8 cellular contexts compared by ENCODE assay signal in genomic region chr7:30074422-30075030, GRCh38. TPM values are rescaled to one million over a fixed set of nuclear protein-coding genes. Genes with fewer than 3 reads are reported as not detected.
DNase-seq lines count a peak whose midpoint lies in the region; TF ChIP-seq lines count a peak whose summit lies in the region.

No MANE protein-coding gene starts in this region.

- no peak overlapping the region for H3K27ac ChIP-seq in SK-N-SH (ENCODE audit: low read depth in 2 of 2, low read length in 1 of 2)
- H3K27ac ChIP-seq in thyroid gland: no peak overlapping the region

- TF ChIP-seq CTCF in Loucy (conservative IDR thresholded peaks at IDR 0.05; ENCODE audit: low read length) (peak; percentile 68), SK-N-SH (IDR thresholded peaks at IDR 0.05) (peak; percentile 75), thyroid gland (IDR thresholded peaks at IDR 0.05) (peak in 3 of 6 experiments; percentile 46 to 53 (median 47))

- no peak overlapping the region for H2AFZ ChIP-seq in Loucy (ENCODE audit: low read length)
- no peak overlapping the region for H2AFZ ChIP-seq in SK-N-SH (ENCODE audit: low read depth)

- POLR2A ChIA-PET in SK-N-SH (lab: Yijun Ruan, JAX): no interaction called here

- no peaks in the 10 kb centered on the region for H3K9me3 ChIP-seq in Loucy (ENCODE audit: insufficient read depth, low read depth, low read length)
- no peaks in the 10 kb centered on the region for H3K9me3 ChIP-seq in SK-N-SH
- no peaks in the 10 kb centered on the region for H3K9me3 ChIP-seq in thyroid gland

- peak; percentile 64 for TF ChIP-seq RAD21 in SK-N-SH (IDR thresholded peaks at IDR 0.05; ENCODE audit: low read length)

- TF ChIP-seq POLR2A in thyroid gland (IDR thresholded peaks at IDR 0.05): no peak

- 67% methylated on average over 1 of the region's 1 CpG for WGBS in SK-N-SH (ENCODE audit: low lambda C conversion rate)
- 26 to 29% methylated on average over 1 of the region's 1 CpG for WGBS in thyroid gland, 2 donors

- H3K27me3 ChIP-seq in Loucy (ENCODE audit: insufficient read depth, low read length, poor library complexity, severe bottlenecking) (no peaks in the 10 kb centered on the region), SK-N-SH (ENCODE audit: insufficient read depth) (no peaks in the 10 kb centered on the region), thyroid gland (no peaks in the 10 kb centered on the region)

- H3F3A ChIP-seq in Loucy (ENCODE audit: low read depth) (no peaks in the 10 kb centered on the region), SK-N-SH (replicated peaks; ENCODE audit: insufficient read depth) (no peaks in the 10 kb centered on the region)

- DNase-seq in Daoy (ENCODE audit: low read depth): peak; percentile 50
- DNase-seq in SK-N-SH: peak; percentile 32
- DNase-seq in iPS-NIHi11 (ENCODE audit: low spot score): peak; percentile 17
- DNase-seq in activated CD4-positive, CD25-positive, alpha-beta regulatory T cell (lab: John Stamatoyannopoulos, UW): no peak
- no peak for DNase-seq in activated CD4-positive, alpha-beta T cell treated with anti-CD3 and anti-CD28 coated beads for 1 hour
- DNase-seq in T-helper 9 cell: no peak
- no peak for DNase-seq in thyroid gland

- no peaks in the 10 kb centered on the region for H3K9me2 ChIP-seq in Loucy (replicated peaks; ENCODE audit: low read depth, low read length)
- H3K9me2 ChIP-seq in SK-N-SH: no peaks in the 10 kb centered on the region

- intact Hi-C loops in thyroid gland (cut with DNase I): no loop called here

- H3K4me3 ChIP-seq in Loucy (ENCODE audit: low read length, poor library complexity, severe bottlenecking) (no peak overlapping the region), SK-N-SH (ENCODE audit: low read depth in 2 of 2, low read length in 1 of 2) (no peak overlapping the region), thyroid gland (replicated peaks in 1 of 3) (no peak overlapping the region)

- H3K4me2 ChIP-seq in Loucy (ENCODE audit: low read depth, low read length, poor library complexity, severe bottlenecking) (no peak overlapping the region), SK-N-SH (no peak overlapping the region)

- H3K9ac ChIP-seq in Loucy (ENCODE audit: low read depth, low read length, poor library complexity, severe bottlenecking) (no peak overlapping the region), SK-N-SH (no peak overlapping the region)

- CTCF ChIA-PET in SK-N-SH (lab: Yijun Ruan, JAX): interaction anchor here (0.7 to 13.9 kb wide), 17 partner anchors 9 to 479 kb away, joined by 3 to 155 read pairs (median 4); partner anchors contain the start of gene MTURN

- H3K4me1 ChIP-seq in Loucy (ENCODE audit: insufficient read depth, low read length, poor library complexity, severe bottlenecking): no peaks in the 10 kb centered on the region
- H3K4me1 ChIP-seq in SK-N-SH (ENCODE audit: control insufficient read depth in 1 of 2, insufficient read depth in 2 of 2, low read depth in 1 of 2, low read length in 1 of 2): no peaks in the 10 kb centered on the region
- H3K4me1 ChIP-seq in thyroid gland: no peaks in the 10 kb centered on the region

- no peaks in the 10 kb centered on the region for H4K20me1 ChIP-seq in Loucy (ENCODE audit: insufficient read depth, low read length, poor library complexity, severe bottlenecking)
- no peaks in the 10 kb centered on the region; the same call in 1 of the 2 replicates for H4K20me1 ChIP-seq in SK-N-SH (ENCODE audit: insufficient read depth)

- H3K36me3 ChIP-seq in Loucy (ENCODE audit: insufficient read depth, low read length): peaks cover 18% of the 10 kb centered on the region; the same call in 1 of the 2 replicates
- H3K36me3 ChIP-seq in SK-N-SH (replicated peaks in 1 of 2; ENCODE audit: control insufficient read depth in 1 of 2, insufficient read depth in 2 of 2, low read length in 1 of 2): peaks cover 17 to 68% of the 10 kb centered on the region in 2 experiments
- peaks cover 0 to 3% of the 10 kb centered on the region in 2 donors for H3K36me3 ChIP-seq in thyroid gland

- no peak for TF ChIP-seq EP300 in SK-N-SH (IDR thresholded peaks at IDR 0.05; ENCODE audit: borderline replicate concordance in 1 of 2, low read depth in 1 of 2, low read length in 1 of 2)

- H3K79me2 ChIP-seq in Loucy (ENCODE audit: insufficient read depth, low read length) (no peaks in the 10 kb centered on the region), SK-N-SH (ENCODE audit: insufficient read depth) (no peaks in the 10 kb centered on the region)

TF ChIP-seq in SK-N-SH, 30 proteins besides CTCF, POLR2A, EP300 and RAD21:
- no peak for TF ChIP-seq MEF2A (IDR thresholded peaks at IDR 0.05; ENCODE audit: borderline replicate concordance, low read depth)
- peak; percentile 48 for TF ChIP-seq SMC3 (IDR thresholded peaks at IDR 0.05; ENCODE audit: low read depth, low read length)

RNA-seq across cellular contexts. Expression of gene PLEKHA8, which starts 46.3 kb away (rescaled TPM):
- 21.0 and 23.2 TPM in 2 replicates for total RNA-seq in Daoy (2014; rRNA removed; shearing (Covaris generic))
- polyA plus RNA-seq in SK-N-SH (2012; rRNA removed): 4.9 and 6.1 TPM in 2 replicates
- 7.3 and 7.5 TPM in 2 replicates for polyA plus RNA-seq in SK-N-SH (2012; cell fraction: cytosol; rRNA removed)
- polyA plus RNA-seq in SK-N-SH (2012; cell fraction: nucleus; rRNA removed): 4.3 and 9.2 TPM in 2 replicates
- 10 to 100 TPM in 1 of 4 donors, 1 to 10 TPM in 3; 7.1 to 13.3 (median 8.8) TPM for total RNA-seq in thyroid gland

RNA-seq across cellular contexts. Expression of gene FKBP14, which starts 48.0 kb away (rescaled TPM):
- total RNA-seq in Daoy (2014; rRNA removed; shearing (Covaris generic)): 47.3 and 54.4 TPM in 2 replicates
- 15.7 and 24.4 TPM in 2 replicates for polyA plus RNA-seq in SK-N-SH (2012; rRNA removed)
- 27.6 and 29.7 TPM in 2 replicates for polyA plus RNA-seq in SK-N-SH (2012; cell fraction: cytosol; rRNA removed)
- polyA plus RNA-seq in SK-N-SH (2012; cell fraction: nucleus; rRNA removed): 4.5 and 10.6 TPM in 2 replicates
- total RNA-seq in thyroid gland: 10 to 100 TPM in 1 of 4 donors, 1 to 10 TPM in 3; 5.2 to 11.7 (median 6.6) TPM

Comparison
In these comparisons a context has a peak if more than half of its experiments do, and no peak if none do; other contexts are left out.
1. DNase-seq: peak in Daoy (single experiment), SK-N-SH (single experiment) and iPS-NIHi11 (single experiment); none in activated CD4-positive, CD25-positive, alpha-beta regulatory T cell (0 of 4), activated CD4-positive, alpha-beta T cell treated with anti-CD3 and anti-CD28 coated beads for 1 hour (single experiment), T-helper 9 cell (single experiment) and thyroid gland (0 of 2).